2 cellular contexts compared by ENCODE assay signal in genomic region chr7:148463210-148463609, GRCh38.
TF ChIP-seq lines count a peak whose summit lies in the region.

No MANE protein-coding gene starts in this region.

TF ChIP-seq in HepG2, 621 proteins besides CTCF, POLR2A, EP300 and RAD21:
- TF ChIP-seq HOXA7 (CRISPR knock-in tag; IDR thresholded peaks at IDR 0.05) (0 out of 2 replicates have a peak, but pooled peaks have one; percentile 50), HMG20B (CRISPR knock-in tag; conservative IDR thresholded peaks at IDR 0.05) (no peak), JUNB (CRISPR knock-in tag; IDR thresholded peaks at IDR 0.05; ENCODE audit: borderline replicate concordance) (peak; percentile 27; the same call in 1 of the 2 replicates), ZNF646 (CRISPR knock-in tag; IDR thresholded peaks at IDR 0.05) (peak; percentile 81), TMF1 (CRISPR knock-in tag; IDR thresholded peaks at IDR 0.05; ENCODE audit: low read depth) (no peak), NONO (IDR thresholded peaks at IDR 0.05) (no peak), NONO (CRISPR knock-in tag; conservative IDR thresholded peaks at IDR 0.05) (0 out of 2 replicates have a peak, but pooled peaks have one; percentile 48), MNT (IDR thresholded peaks at IDR 0.05) (0 out of 2 replicates have a peak, but pooled peaks have one; percentile 3)
TF ChIP-seq in HepG2: peak in this region for 5.

TF ChIP-seq in K562, 482 proteins besides CTCF, POLR2A, EP300 and RAD21:
- TF ChIP-seq ZNF644 (tag; IDR thresholded peaks at IDR 0.05; ENCODE audit: low read depth) (no peak), ZBTB1 (CRISPR knock-in tag; IDR thresholded peaks at IDR 0.05; ENCODE audit: borderline replicate concordance, low read depth) (no peak), RBM25 (IDR thresholded peaks at IDR 0.05; ENCODE audit: low read depth, low read length, severe bottlenecking) (no peak), E4F1 (CRISPR knock-in tag; IDR thresholded peaks at IDR 0.05; ENCODE audit: borderline replicate concordance) (no peak), CREB3L1 (IDR thresholded peaks at IDR 0.05; ENCODE audit: borderline replicate concordance, low read depth) (no peak), SLC30A9 (CRISPR knock-in tag; IDR thresholded peaks at IDR 0.05) (no peak), PBX2 (CRISPR knock-in tag; IDR thresholded peaks at IDR 0.05; ENCODE audit: low read depth) (no peak), PBX2 (tag; conservative IDR thresholded peaks at IDR 0.05; ENCODE audit: low read depth) (no peak), ARID2 (IDR thresholded peaks at IDR 0.05) (peak; percentile 44), YY1 (IDR thresholded peaks at IDR 0.05; ENCODE audit: borderline replicate concordance in 1 of 3, control insufficient read depth in 1 of 3, extremely low read depth in 1 of 3, insufficient read depth in 3 of 3, insufficient read length in 1 of 3, insufficient replicate concordance in 2 of 3, low read depth in 1 of 3, low read length in 2 of 3) (no peak), MITF (IDR thresholded peaks at IDR 0.05) (no peak), U2AF2 (optimal IDR thresholded peaks at IDR 0.05; ENCODE audit: low read depth, low read length) (no peak), MLLT1 (IDR thresholded peaks at IDR 0.05) (peak in 1 of 2 experiments; percentile 24; a peak in 1 of 4 replicates), KDM1A (IDR thresholded peaks at IDR 0.05) (peak in 1 of 2 experiments; percentile 29; a peak in 1 of 4 replicates), ZNF707 (CRISPR knock-in tag; conservative IDR thresholded peaks at IDR 0.05) (no peak), SIN3A (IDR thresholded peaks at IDR 0.05; ENCODE audit: borderline replicate concordance in 2 of 2, control insufficient read depth in 1 of 2, low read depth in 2 of 2, low read length in 2 of 2) (no peak), HNRNPLL (IDR thresholded peaks at IDR 0.05; ENCODE audit: low read depth, low read length, poor library complexity, severe bottlenecking) (no peak), TSC22D4 (tag; IDR thresholded peaks at IDR 0.05) (0 out of 2 replicates have a peak, but pooled peaks have one; percentile 50)
